Comparison of ENCODE assay signal across 1 cellular context in the genomic region with DNA sequence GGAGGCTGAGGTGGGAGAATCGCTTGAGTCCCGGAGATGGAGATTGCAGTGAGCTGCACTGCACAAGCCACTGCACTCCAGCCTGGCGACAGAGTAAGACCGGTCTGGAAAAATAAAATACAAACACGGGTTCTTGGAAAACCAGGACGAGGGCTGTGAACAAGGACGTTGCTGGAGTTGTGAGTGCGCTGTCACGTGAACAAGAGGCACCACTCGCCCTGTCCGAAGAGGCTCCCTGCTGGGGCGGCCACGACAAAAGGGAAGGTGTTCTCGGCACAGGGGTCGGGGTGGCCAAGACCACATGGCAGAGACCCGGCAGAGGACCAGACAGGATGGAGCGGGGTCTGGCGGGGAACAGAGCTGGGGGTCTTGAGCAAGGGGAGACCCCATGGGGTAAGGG.
TF ChIP-seq lines count a peak whose summit lies in the region.

No MANE protein-coding gene starts in this region.

TF ChIP-seq in GM23338, 12 proteins besides CTCF, POLR2A, EP300 and RAD21:
- TF ChIP-seq, protein P1, sequence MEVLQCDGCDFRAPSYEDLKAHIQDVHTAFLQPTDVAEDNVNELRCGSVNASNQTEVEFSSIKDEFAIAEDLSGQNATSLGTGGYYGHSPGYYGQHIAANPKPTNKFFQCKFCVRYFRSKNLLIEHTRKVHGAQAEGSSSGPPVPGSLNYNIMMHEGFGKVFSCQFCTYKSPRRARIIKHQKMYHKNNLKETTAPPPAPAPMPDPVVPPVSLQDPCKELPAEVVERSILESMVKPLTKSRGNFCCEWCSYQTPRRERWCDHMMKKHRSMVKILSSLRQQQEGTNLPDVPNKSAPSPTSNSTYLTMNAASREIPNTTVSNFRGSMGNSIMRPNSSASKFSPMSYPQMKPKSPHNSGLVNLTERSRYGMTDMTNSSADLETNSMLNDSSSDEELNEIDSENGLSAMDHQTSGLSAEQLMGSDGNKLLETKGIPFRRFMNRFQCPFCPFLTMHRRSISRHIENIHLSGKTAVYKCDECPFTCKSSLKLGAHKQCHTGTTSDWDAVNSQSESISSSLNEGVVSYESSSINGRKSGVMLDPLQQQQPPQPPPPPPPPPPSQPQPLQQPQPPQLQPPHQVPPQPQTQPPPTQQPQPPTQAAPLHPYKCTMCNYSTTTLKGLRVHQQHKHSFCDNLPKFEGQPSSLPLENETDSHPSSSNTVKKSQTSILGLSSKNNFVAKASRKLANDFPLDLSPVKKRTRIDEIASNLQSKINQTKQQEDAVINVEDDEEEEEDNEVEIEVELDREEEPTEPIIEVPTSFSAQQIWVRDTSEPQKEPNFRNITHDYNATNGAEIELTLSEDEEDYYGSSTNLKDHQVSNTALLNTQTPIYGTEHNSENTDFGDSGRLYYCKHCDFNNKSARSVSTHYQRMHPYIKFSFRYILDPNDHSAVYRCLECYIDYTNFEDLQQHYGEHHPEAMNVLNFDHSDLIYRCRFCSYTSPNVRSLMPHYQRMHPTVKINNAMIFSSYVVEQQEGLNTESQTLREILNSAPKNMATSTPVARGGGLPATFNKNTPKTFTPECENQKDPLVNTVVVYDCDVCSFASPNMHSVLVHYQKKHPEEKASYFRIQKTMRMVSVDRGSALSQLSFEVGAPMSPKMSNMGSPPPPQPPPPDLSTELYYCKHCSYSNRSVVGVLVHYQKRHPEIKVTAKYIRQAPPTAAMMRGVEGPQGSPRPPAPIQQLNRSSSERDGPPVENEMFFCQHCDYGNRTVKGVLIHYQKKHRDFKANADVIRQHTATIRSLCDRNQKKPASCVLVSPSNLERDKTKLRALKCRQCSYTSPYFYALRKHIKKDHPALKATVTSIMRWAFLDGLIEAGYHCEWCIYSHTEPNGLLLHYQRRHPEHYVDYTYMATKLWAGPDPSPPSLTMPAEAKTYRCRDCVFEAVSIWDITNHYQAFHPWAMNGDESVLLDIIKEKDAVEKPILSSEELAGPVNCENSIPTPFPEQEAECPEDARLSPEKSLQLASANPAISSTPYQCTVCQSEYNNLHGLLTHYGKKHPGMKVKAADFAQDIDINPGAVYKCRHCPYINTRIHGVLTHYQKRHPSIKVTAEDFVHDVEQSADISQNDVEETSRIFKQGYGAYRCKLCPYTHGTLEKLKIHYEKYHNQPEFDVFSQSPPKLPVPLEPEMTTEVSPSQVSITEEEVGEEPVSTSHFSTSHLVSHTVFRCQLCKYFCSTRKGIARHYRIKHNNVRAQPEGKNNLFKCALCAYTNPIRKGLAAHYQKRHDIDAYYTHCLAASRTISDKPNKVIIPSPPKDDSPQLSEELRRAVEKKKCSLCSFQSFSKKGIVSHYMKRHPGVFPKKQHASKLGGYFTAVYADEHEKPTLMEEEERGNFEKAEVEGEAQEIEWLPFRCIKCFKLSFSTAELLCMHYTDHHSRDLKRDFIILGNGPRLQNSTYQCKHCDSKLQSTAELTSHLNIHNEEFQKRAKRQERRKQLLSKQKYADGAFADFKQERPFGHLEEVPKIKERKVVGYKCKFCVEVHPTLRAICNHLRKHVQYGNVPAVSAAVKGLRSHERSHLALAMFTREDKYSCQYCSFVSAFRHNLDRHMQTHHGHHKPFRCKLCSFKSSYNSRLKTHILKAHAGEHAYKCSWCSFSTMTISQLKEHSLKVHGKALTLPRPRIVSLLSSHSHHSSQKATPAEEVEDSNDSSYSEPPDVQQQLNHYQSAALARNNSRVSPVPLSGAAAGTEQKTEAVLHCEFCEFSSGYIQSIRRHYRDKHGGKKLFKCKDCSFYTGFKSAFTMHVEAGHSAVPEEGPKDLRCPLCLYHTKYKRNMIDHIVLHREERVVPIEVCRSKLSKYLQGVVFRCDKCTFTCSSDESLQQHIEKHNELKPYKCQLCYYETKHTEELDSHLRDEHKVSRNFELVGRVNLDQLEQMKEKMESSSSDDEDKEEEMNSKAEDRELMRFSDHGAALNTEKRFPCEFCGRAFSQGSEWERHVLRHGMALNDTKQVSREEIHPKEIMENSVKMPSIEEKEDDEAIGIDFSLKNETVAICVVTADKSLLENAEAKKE (CRISPR knock-in tag; IDR thresholded peaks at IDR 0.05), result no peak
- TF ChIP-seq, protein P2, sequence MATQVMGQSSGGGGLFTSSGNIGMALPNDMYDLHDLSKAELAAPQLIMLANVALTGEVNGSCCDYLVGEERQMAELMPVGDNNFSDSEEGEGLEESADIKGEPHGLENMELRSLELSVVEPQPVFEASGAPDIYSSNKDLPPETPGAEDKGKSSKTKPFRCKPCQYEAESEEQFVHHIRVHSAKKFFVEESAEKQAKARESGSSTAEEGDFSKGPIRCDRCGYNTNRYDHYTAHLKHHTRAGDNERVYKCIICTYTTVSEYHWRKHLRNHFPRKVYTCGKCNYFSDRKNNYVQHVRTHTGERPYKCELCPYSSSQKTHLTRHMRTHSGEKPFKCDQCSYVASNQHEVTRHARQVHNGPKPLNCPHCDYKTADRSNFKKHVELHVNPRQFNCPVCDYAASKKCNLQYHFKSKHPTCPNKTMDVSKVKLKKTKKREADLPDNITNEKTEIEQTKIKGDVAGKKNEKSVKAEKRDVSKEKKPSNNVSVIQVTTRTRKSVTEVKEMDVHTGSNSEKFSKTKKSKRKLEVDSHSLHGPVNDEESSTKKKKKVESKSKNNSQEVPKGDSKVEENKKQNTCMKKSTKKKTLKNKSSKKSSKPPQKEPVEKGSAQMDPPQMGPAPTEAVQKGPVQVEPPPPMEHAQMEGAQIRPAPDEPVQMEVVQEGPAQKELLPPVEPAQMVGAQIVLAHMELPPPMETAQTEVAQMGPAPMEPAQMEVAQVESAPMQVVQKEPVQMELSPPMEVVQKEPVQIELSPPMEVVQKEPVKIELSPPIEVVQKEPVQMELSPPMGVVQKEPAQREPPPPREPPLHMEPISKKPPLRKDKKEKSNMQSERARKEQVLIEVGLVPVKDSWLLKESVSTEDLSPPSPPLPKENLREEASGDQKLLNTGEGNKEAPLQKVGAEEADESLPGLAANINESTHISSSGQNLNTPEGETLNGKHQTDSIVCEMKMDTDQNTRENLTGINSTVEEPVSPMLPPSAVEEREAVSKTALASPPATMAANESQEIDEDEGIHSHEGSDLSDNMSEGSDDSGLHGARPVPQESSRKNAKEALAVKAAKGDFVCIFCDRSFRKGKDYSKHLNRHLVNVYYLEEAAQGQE (IDR thresholded peaks at IDR 0.05; ENCODE audit: unreplicated experiment), result no peak
- TF ChIP-seq ZNF331 (CRISPR knock-in tag; IDR thresholded peaks at IDR 0.05; ENCODE audit: low read depth) (no peak), NANOG (IDR thresholded peaks at IDR 0.05; ENCODE audit: borderline replicate concordance) (no peak), JUNB (IDR thresholded peaks at IDR 0.05; ENCODE audit: unreplicated experiment) (no peak), ZNF114 (CRISPR knock-in tag; IDR thresholded peaks at IDR 0.05) (no peak), POLR2AphosphoS5 (IDR thresholded peaks at IDR 0.05; ENCODE audit: low read depth) (no peak), EZH2phosphoT487 (IDR thresholded peaks at IDR 0.05; ENCODE audit: unreplicated experiment) (no peak)
- TF ChIP-seq, protein P3, sequence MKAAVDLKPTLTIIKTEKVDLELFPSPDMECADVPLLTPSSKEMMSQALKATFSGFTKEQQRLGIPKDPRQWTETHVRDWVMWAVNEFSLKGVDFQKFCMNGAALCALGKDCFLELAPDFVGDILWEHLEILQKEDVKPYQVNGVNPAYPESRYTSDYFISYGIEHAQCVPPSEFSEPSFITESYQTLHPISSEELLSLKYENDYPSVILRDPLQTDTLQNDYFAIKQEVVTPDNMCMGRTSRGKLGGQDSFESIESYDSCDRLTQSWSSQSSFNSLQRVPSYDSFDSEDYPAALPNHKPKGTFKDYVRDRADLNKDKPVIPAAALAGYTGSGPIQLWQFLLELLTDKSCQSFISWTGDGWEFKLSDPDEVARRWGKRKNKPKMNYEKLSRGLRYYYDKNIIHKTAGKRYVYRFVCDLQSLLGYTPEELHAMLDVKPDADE (IDR thresholded peaks at IDR 0.05), result no peak
